ENCODE assay signal across 8 cellular contexts in genomic region chrX:40175416-40176255, GRCh38.
A peak's percentile ranks its signal among the peaks of the same experiment; 100 is the strongest.
DNase-seq lines count a peak whose midpoint lies in the region; ATAC-seq and TF ChIP-seq lines count a peak whose summit lies in the region.

No MANE protein-coding gene starts in this region.

- TF ChIP-seq CTCF in RWPE2 (IDR thresholded peaks at IDR 0.05; ENCODE audit: poor library complexity, severe bottlenecking) = no peak
- TF ChIP-seq CTCF in osteocyte (IDR thresholded peaks at IDR 0.05) = no peak

- ATAC-seq in HG03520 (IDR thresholded peaks at IDR 0.05; ENCODE audit: unreplicated experiment) (peak; percentile 40), RWPE2 (ENCODE audit: low read depth) (peak; percentile 40)

- peak overlapping the region; percentile 40 for H3K4me3 ChIP-seq in RWPE2 (ENCODE audit: severe bottlenecking)

- no peaks in the 10 kb centered on the region for H3K36me3 Mint-ChIP-seq in osteocyte (ENCODE audit: unreplicated experiment)

- peaks cover 35% of the 10 kb centered on the region for H3K4me1 Mint-ChIP-seq in osteocyte (ENCODE audit: unreplicated experiment)

- H3K36me3 ChIP-seq in RWPE2 (ENCODE audit: low read depth) = no peaks in the 10 kb centered on the region

- DNase-seq in NCI-H345 (lab: John Stamatoyannopoulos, UW) = peak; percentile 65
- no peak for DNase-seq in NCI-H345 treated with DMSO at 0.1 percent for 48 hours (lab: John Stamatoyannopoulos, UW; ENCODE audit: unreplicated experiment)
- DNase-seq in RWPE2 (ENCODE audit: low spot score) = no peak
- DNase-seq in activated gamma-delta T cell (lab: John Stamatoyannopoulos, UW) = peak; percentile 59
- DNase-seq in germinal center (ENCODE audit: low spot score) = peak; percentile 65
- DNase-seq in osteocyte (ENCODE audit: extremely low spot score, unreplicated experiment) = peak; percentile 89
- peak; percentile 83 for DNase-seq in ureter (ENCODE audit: low spot score)

- peak overlapping the region; percentile 13 for H3K27ac ChIP-seq in RWPE2 (ENCODE audit: poor library complexity, severe bottlenecking)

- H3K4me1 ChIP-seq in RWPE2 (ENCODE audit: insufficient read depth, poor library complexity, severe bottlenecking) = no peaks in the 10 kb centered on the region

- H3K27ac Mint-ChIP-seq in osteocyte (ENCODE audit: unreplicated experiment) = peak overlapping the region; percentile 99

- H3K9me3 Mint-ChIP-seq in osteocyte (ENCODE audit: unreplicated experiment) = no peaks in the 10 kb centered on the region

- no peaks in the 10 kb centered on the region for H3K27me3 ChIP-seq in RWPE2 (ENCODE audit: insufficient read depth, poor library complexity, severe bottlenecking)

- H3K4me3 Mint-ChIP-seq in osteocyte (ENCODE audit: unreplicated experiment) = peak overlapping the region; percentile 76

- no peaks in the 10 kb centered on the region for H3K27me3 Mint-ChIP-seq in osteocyte (ENCODE audit: unreplicated experiment)

- H3K9me3 ChIP-seq in RWPE2 (ENCODE audit: severe bottlenecking) = no peaks in the 10 kb centered on the region

Comparison
In these comparisons a context has a peak if more than half of its experiments do, and no peak if none do; other contexts are left out.
1. DNase-seq: peak in NCI-H345 (single experiment), activated gamma-delta T cell (single experiment), germinal center (single experiment), osteocyte (single experiment) and ureter (single experiment); none in NCI-H345 treated with DMSO at 0.1 percent for 48 hours (single experiment) and RWPE2 (single experiment).